In genomic region chr20:2740702-2741101, GRCh38 we compare ENCODE assay signal across 27 cellular contexts. TPM values are rescaled to one million over a fixed set of nuclear protein-coding genes. Genes with fewer than 3 reads are reported as not detected.
DNase-seq lines count a peak whose midpoint lies in the region; ATAC-seq and TF ChIP-seq lines count a peak whose summit lies in the region.
"Had no signal": no experiment of that assay in that cellular context is flagged by ENCODE, and none has a peak within 500 bp of the region (broad histone marks: within the 10 kb centered on the region; RNA-seq: fewer than 3 reads in every experiment).

No MANE protein-coding gene starts in this region.

- H3K9me3 ChIP-seq in BLaER1 (no peaks in the 10 kb centered on the region), SJCRH30 (replicated peaks) (0 out of 2 replicates have a peak, but pooled peaks cover 3% of the 10 kb centered on the region), esophagus muscularis mucosa (no peaks in the 10 kb centered on the region)
- H3K9me3 ChIP-seq: gastrocnemius medialis, Peyer's patch, psoas muscle, thoracic aorta, uterus had no signal

- H3K4me2 ChIP-seq in BLaER1: peak overlapping the region; percentile 10; the same call in 1 of the 2 replicates
- H3K4me2 ChIP-seq: GM23338 had no signal

- no peaks in the 10 kb centered on the region for H3K36me3 ChIP-seq in BLaER1
- H3K36me3 ChIP-seq in SJCRH30: no peaks in the 10 kb centered on the region
- H3K36me3 ChIP-seq in esophagus muscularis mucosa: no peaks in the 10 kb centered on the region
- H3K36me3 ChIP-seq: gastrocnemius medialis, Peyer's patch, thoracic aorta, uterus had no signal

- intact Hi-C loops in esophagus muscularis mucosa (cut with DNase I): no loop called here

- no peak for TF ChIP-seq EP300 in esophagus muscularis mucosa (IDR thresholded peaks at IDR 0.05)

- TF ChIP-seq POLR2A in esophagus muscularis mucosa (IDR thresholded peaks at IDR 0.05; ENCODE audit: low read depth): no peak

- no peak for TF ChIP-seq CTCF in esophagus muscularis mucosa (IDR thresholded peaks at IDR 0.05)

- no peak overlapping the region for H3K4me3 ChIP-seq in BLaER1
- no peak overlapping the region for H3K4me3 ChIP-seq in SJCRH30
- H3K4me3 ChIP-seq in esophagus muscularis mucosa: no peak overlapping the region
- H3K4me3 ChIP-seq: gastrocnemius medialis, GM23338, Peyer's patch, psoas muscle, thoracic aorta, uterus had no signal

- H4K20me1 ChIP-seq in BLaER1: no peaks in the 10 kb centered on the region

- no peak overlapping the region for H3K9ac ChIP-seq in BLaER1

- DNase-seq in NCI-H82 (lab: John Stamatoyannopoulos, UW): peak; percentile 28
- no peak for DNase-seq in NCI-H82 treated with DMSO at 0.1 percent for 48 hours (lab: John Stamatoyannopoulos, UW; ENCODE audit: unreplicated experiment)
- DNase-seq in SJCRH30: peak; percentile 37 to 72
- peak; percentile 89 for DNase-seq in esophagus muscularis mucosa (ENCODE audit: extremely low spot score)
- DNase-seq in cerebellar nuclear complex (lab: John Stamatoyannopoulos, UW): no peak
- DNase-seq: activated T-cell treated with anti-CD3 and anti-CD28 coated beads, Interleukin-2, amount 50 U/mL, for 4 hours; caudate nucleus; DMS153; gastrocnemius medialis; HFFc6; NCI-H1048; NCI-H1694 treated with DMSO at 0.1 percent for 48 hours; NCI-H2171 treated with DMSO at 0.1 percent for 48 hours; NCI-H510A treated with DMSO at 0.1 percent for 48 hours; nucleus accumbens; Peyer's patch; psoas muscle; SIG-M5; uterus had no signal

- 83% methylated on average over 6 of the region's 6 CpGs for WGBS in esophagus muscularis mucosa

- ATAC-seq in HG03571 (IDR thresholded peaks at IDR 0.05; ENCODE audit: unreplicated experiment) (no peak), HG02623 (IDR thresholded peaks at IDR 0.05; ENCODE audit: unreplicated experiment) (no peak)
- ATAC-seq: gastrocnemius medialis, GM23338, psoas muscle had no signal

- H3K27me3 ChIP-seq in BLaER1: no peaks in the 10 kb centered on the region
- no peaks in the 10 kb centered on the region for H3K27me3 ChIP-seq in SJCRH30
- no peaks in the 10 kb centered on the region for H3K27me3 ChIP-seq in esophagus muscularis mucosa
- H3K27me3 ChIP-seq: Peyer's patch, uterus had no signal

- peaks cover 28% of the 10 kb centered on the region for H3K4me1 ChIP-seq in BLaER1
- H3K4me1 ChIP-seq in SJCRH30: no peaks in the 10 kb centered on the region
- peaks cover 0 to 7% (median 2%) of the 10 kb centered on the region in 4 donors for H3K4me1 ChIP-seq in esophagus muscularis mucosa
- H3K4me1 ChIP-seq: gastrocnemius medialis, psoas muscle, uterus had no signal

- H3K27ac ChIP-seq in BLaER1 (no peak overlapping the region), SJCRH30 (no peak overlapping the region), esophagus muscularis mucosa (replicated peaks in 1 of 4) (no peak overlapping the region)
- H3K27ac ChIP-seq: 22Rv1, gastrocnemius medialis, Peyer's patch, psoas muscle, thoracic aorta, uterus had no signal

RNA-seq across cellular contexts. Expression of gene EBF4, which starts 48.1 kb away (rescaled TPM):
- total RNA-seq in SJCRH30 (2014; rRNA removed; shearing (Covaris generic)): 2.6 and 5.2 TPM in 2 replicates
- 10 to 100 TPM; 23.7 to 46.7 (median 30.1) TPM for total RNA-seq in esophagus muscularis mucosa

RNA-seq across cellular contexts. Expression of gene CPXM1, which starts 59.7 kb away (rescaled TPM):
- 0.10 and 0.12 TPM in 2 replicates for total RNA-seq in SJCRH30 (2014; rRNA removed; shearing (Covaris generic))
- 1 to 10 TPM in 1 of 4 donors, under 1 TPM in 2, not detected in 1; 0.17 to 1.3 (median 0.45) TPM for total RNA-seq in esophagus muscularis mucosa
- total RNA-seq: LHCN-M2, myocyte, thoracic aorta had no signal

Comparison
In these comparisons a context has a peak if more than half of its experiments do, and no peak if none do; other contexts are left out.
1. DNase-seq: peak in NCI-H82 (single experiment), SJCRH30 (2 of 2) and esophagus muscularis mucosa (single experiment); none in NCI-H82 treated with DMSO at 0.1 percent for 48 hours (single experiment) and cerebellar nuclear complex (0 of 2).